Comparison of ENCODE assay signal across 11 cellular contexts in genomic region chr6:139149383-139149782, GRCh38. TPM values are rescaled to one million over a fixed set of nuclear protein-coding genes. Genes with fewer than 3 reads are reported as not detected.
A peak's percentile ranks its signal among the peaks of the same experiment; 100 is the strongest.
DNase-seq lines count a peak whose midpoint lies in the region; ATAC-seq lines count a peak whose summit lies in the region.
"Had no signal": no experiment of that assay in that cellular context is flagged by ENCODE, and none has a peak within 500 bp of the region (broad histone marks: within the 10 kb centered on the region; RNA-seq: fewer than 3 reads in every experiment).

No MANE protein-coding gene starts in this region.

- peak overlapping the region; percentile 57 for H3K4me3 Mint-ChIP-seq in T-helper 2 cell treated with Interferon-gamma antibody and Interleukin-4, amounts not matched to agents 5 μg/mL and 100 μg/mL, for 36 hours
- no peak overlapping the region for H3K4me3 Mint-ChIP-seq in activated CD4-positive, alpha-beta memory T cell treated with anti-CD3 and anti-CD28 coated beads, Interleukin-2, amount 10 ng/mL, durations not matched to agents 7 days and 5 days
- H3K4me3 Mint-ChIP-seq: dendritic cell treated with granulocyte-macrophage colony-stimulating factor and Interleukin-4, amounts not matched to agents 40 ng/mL and 50 ng/mL, for 4 days had no signal

- ATAC-seq in sciatic nerve (peak; percentile 56), HG03521 (IDR thresholded peaks at IDR 0.05; ENCODE audit: unreplicated experiment) (no peak)

- peaks cover 6% of the 10 kb centered on the region for H3K36me3 Mint-ChIP-seq in T-helper 2 cell treated with Interferon-gamma antibody and Interleukin-4, amounts not matched to agents 5 μg/mL and 100 μg/mL, for 36 hours (ENCODE audit: low read depth)
- peaks cover 10% of the 10 kb centered on the region for H3K36me3 Mint-ChIP-seq in activated CD4-positive, alpha-beta memory T cell treated with anti-CD3 and anti-CD28 coated beads, Interleukin-2, amount 10 ng/mL, durations not matched to agents 7 days and 5 days (ENCODE audit: low read depth)

- CTCF ChIA-PET in activated CD4-positive, alpha-beta memory T cell treated with anti-CD3 and anti-CD28 coated beads, Interleukin-2, amount 10 ng/mL, durations not matched to agents 7 days and 5 days (lab: Charles Lee), result interaction anchor here (1.0 to 1.8 kb wide), 3 partner anchors 9 to 24 kb away, joined by 3 to 5 read pairs (median 4); no protein-coding TSS in a partner anchor

- intact Hi-C loops in sciatic nerve (cut with DNase I), result no loop called here

- POLR2A ChIA-PET in activated CD4-positive, alpha-beta memory T cell treated with anti-CD3 and anti-CD28 coated beads, Interleukin-2, amount 10 ng/mL, durations not matched to agents 7 days and 5 days (lab: Charles Lee), result interaction anchor here (1.7 to 8.5 kb wide), 5 partner anchors 10 to 142 kb away, joined by 7 to 119 read pairs (median 44); partner anchors contain the start of genes HECA and TXLNB

- no peaks in the 10 kb centered on the region for H3K27me3 Mint-ChIP-seq in T-helper 2 cell treated with Interferon-gamma antibody and Interleukin-4, amounts not matched to agents 5 μg/mL and 100 μg/mL, for 36 hours (ENCODE audit: low read depth)
- no peaks in the 10 kb centered on the region for H3K27me3 Mint-ChIP-seq in activated CD4-positive, alpha-beta memory T cell treated with anti-CD3 and anti-CD28 coated beads, Interleukin-2, amount 10 ng/mL, durations not matched to agents 7 days and 5 days
- H3K27me3 Mint-ChIP-seq: dendritic cell treated with granulocyte-macrophage colony-stimulating factor and Interleukin-4, amounts not matched to agents 40 ng/mL and 50 ng/mL, for 4 days had no signal

- peaks cover 81% of the 10 kb centered on the region for H3K4me1 Mint-ChIP-seq in T-helper 2 cell treated with Interferon-gamma antibody and Interleukin-4, amounts not matched to agents 5 μg/mL and 100 μg/mL, for 36 hours (ENCODE audit: low read depth)
- H3K4me1 Mint-ChIP-seq in activated CD4-positive, alpha-beta memory T cell treated with anti-CD3 and anti-CD28 coated beads, Interleukin-2, amount 10 ng/mL, durations not matched to agents 7 days and 5 days, result peaks cover 92% of the 10 kb centered on the region

- H3K9me3 Mint-ChIP-seq in T-helper 2 cell treated with Interferon-gamma antibody and Interleukin-4, amounts not matched to agents 5 μg/mL and 100 μg/mL, for 36 hours, result no peaks in the 10 kb centered on the region
- no peaks in the 10 kb centered on the region for H3K9me3 Mint-ChIP-seq in activated CD4-positive, alpha-beta memory T cell treated with anti-CD3 and anti-CD28 coated beads, Interleukin-2, amount 10 ng/mL, durations not matched to agents 7 days and 5 days
- H3K9me3 Mint-ChIP-seq: dendritic cell treated with granulocyte-macrophage colony-stimulating factor and Interleukin-4, amounts not matched to agents 40 ng/mL and 50 ng/mL, for 4 days had no signal

- peak overlapping the region; percentile 68 for H3K27ac Mint-ChIP-seq in T-helper 2 cell treated with Interferon-gamma antibody and Interleukin-4, amounts not matched to agents 5 μg/mL and 100 μg/mL, for 36 hours
- peak overlapping the region; percentile 76 for H3K27ac Mint-ChIP-seq in activated CD4-positive, alpha-beta memory T cell treated with anti-CD3 and anti-CD28 coated beads, Interleukin-2, amount 10 ng/mL, durations not matched to agents 7 days and 5 days
- H3K27ac Mint-ChIP-seq: dendritic cell treated with granulocyte-macrophage colony-stimulating factor and Interleukin-4, amounts not matched to agents 40 ng/mL and 50 ng/mL, for 4 days had no signal

- DNase-seq in T-helper 2 cell treated with Interferon-gamma antibody and Interleukin-4, amounts not matched to agents 5 μg/mL and 100 μg/mL, for 36 hours (ENCODE audit: low spot score), result no peak
- no peak for DNase-seq in T-helper 2 cell
- DNase-seq in activated CD4-positive, alpha-beta memory T cell treated with anti-CD3 and anti-CD28 coated beads, Interleukin-2, amount 10 ng/mL, durations not matched to agents 7 days and 5 days, result no peak
- DNase-seq in fibroblast of the conjunctiva (ENCODE audit: low read depth), result peak; percentile 20
- no peak for DNase-seq in sciatic nerve (ENCODE audit: low spot score)
- no peak for DNase-seq in stimulated activated CD4-positive, alpha-beta T cell treated with anti-CD3 and anti-CD28 coated beads, Interleukin-1b, Interleukin-23, amount 100 ng/mL, for 48 hours
- no peak for DNase-seq in stimulated activated CD8-positive, alpha-beta memory T cell treated with anti-CD3 and anti-CD28 coated beads, Interleukin-4, amount 100 ng/mL, for 48 hours
- DNase-seq: NCI-H1105, T1000 had no signal

RNA-seq across cellular contexts. Expression of gene HECA, which starts 14.5 kb away (rescaled TPM):
- 10 to 100 TPM; 78.9 to 81.7 TPM for total RNA-seq in activated CD4-positive, alpha-beta memory T cell treated with anti-CD3 and anti-CD28 coated beads, Interleukin-2, amount 10 ng/mL, durations not matched to agents 7 days and 5 days
- total RNA-seq in sciatic nerve, result 36.2 TPM
